8 cellular contexts compared by ENCODE assay signal in the genomic region with DNA sequence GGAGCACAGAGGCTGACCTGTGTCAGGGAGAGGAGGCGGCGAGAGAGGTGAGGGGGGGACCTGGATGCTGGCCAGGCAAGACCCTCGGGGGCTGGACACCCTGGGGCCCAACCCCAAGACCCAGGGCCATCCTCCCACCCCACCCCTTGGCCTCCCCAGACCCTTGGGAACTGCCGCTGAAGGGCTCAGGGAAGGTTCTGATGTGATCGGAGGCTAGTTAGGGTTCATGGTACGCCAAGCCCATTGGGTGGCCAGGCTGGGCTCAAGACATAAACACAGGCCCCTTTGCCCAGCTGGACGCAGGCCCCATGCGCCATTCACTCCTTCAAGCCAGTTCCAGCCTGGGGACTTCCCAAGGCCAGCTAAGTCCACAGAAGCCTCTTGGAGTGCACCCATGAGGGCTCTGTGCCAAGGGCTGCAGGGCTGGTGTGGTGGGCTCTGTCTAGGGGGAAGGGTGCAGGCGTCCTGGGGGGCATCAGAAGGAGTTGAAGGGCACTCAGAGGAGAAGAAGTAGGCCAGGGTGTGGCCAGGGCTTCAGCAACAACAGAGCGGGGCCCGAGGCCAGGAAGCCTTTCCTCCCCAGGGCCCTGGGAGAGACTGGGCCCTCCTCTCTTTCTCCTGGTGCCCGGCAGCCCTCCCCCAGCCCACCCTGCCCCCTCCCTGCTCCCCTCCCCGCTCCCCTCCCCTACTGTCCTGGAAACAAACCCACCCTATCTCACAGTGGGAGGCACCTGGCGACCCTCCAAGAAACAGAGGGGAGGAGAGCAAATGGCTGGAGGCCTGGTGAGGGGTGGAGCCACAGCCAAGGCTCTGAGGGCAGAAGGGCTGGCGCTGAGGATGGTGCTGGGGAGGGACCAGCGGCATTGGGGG. TPM values are rescaled to one million over a fixed set of nuclear protein-coding genes. Genes with fewer than 3 reads are reported as not detected.
DNase-seq lines count a peak whose midpoint lies in the region; ATAC-seq lines count a peak whose summit lies in the region.

No MANE protein-coding gene starts in this region.

- no peak overlapping the region for H3K4me3 Mint-ChIP-seq in activated CD8-positive, alpha-beta memory T cell treated with anti-CD3 and anti-CD28 coated beads, Interleukin-2, amount 10 ng/mL, durations not matched to agents 7 days and 5 days

- ATAC-seq in left colon (peak; percentile 49), esophagus mucosa (no peak)
- no peak for ATAC-seq in activated CD8-positive, alpha-beta memory T cell treated with anti-CD3 and anti-CD28 coated beads, Interleukin-2, amount 10 ng/mL, durations not matched to agents 7 days and 5 days

- intact Hi-C loops in left colon (cut with DNase I, micrococcal nuclease): no loop called here

- H3K27ac Mint-ChIP-seq in activated CD8-positive, alpha-beta memory T cell treated with anti-CD3 and anti-CD28 coated beads, Interleukin-2, amount 10 ng/mL, durations not matched to agents 7 days and 5 days: no peak overlapping the region

- CTCF ChIA-PET in activated CD8-positive, alpha-beta memory T cell treated with anti-CD3 and anti-CD28 coated beads, Interleukin-2, amount 10 ng/mL, durations not matched to agents 7 days and 5 days (lab: Charles Lee): interaction anchor here (1.2 to 3.2 kb wide), 3 partner anchors 9 to 11 kb away, joined by 5 to 11 read pairs (median 11); no protein-coding TSS in a partner anchor

- DNase-seq in M059J (ENCODE audit: low read depth): peak; percentile 42
- DNase-seq in astrocyte of the hippocampus (ENCODE audit: low read depth, low spot score): peak; percentile 96
- peak; percentile 70 to 85 for DNase-seq in left colon
- DNase-seq in substantia nigra (lab: John Stamatoyannopoulos, UW): peak in 43 of 49 donors; percentile 44 to 88 (median 72)
- DNase-seq in HPDE6-E6E7 (ENCODE audit: extremely low spot score): no peak
- DNase-seq in NK-92 treated with Interleukin-12 subunit alpha and Interleukin-12 subunit beta, amount 100 ng/mL, for 24 hours (lab: John Stamatoyannopoulos, UW): no peak
- no peak for DNase-seq in activated CD8-positive, alpha-beta memory T cell treated with anti-CD3 and anti-CD28 coated beads, Interleukin-2, amount 10 ng/mL, durations not matched to agents 7 days and 5 days

- H3K9me3 Mint-ChIP-seq in activated CD8-positive, alpha-beta memory T cell treated with anti-CD3 and anti-CD28 coated beads, Interleukin-2, amount 10 ng/mL, durations not matched to agents 7 days and 5 days (ENCODE audit: low read depth): no peaks in the 10 kb centered on the region

- H3K27me3 Mint-ChIP-seq in activated CD8-positive, alpha-beta memory T cell treated with anti-CD3 and anti-CD28 coated beads, Interleukin-2, amount 10 ng/mL, durations not matched to agents 7 days and 5 days: no peaks in the 10 kb centered on the region

- no peaks in the 10 kb centered on the region for H3K36me3 Mint-ChIP-seq in activated CD8-positive, alpha-beta memory T cell treated with anti-CD3 and anti-CD28 coated beads, Interleukin-2, amount 10 ng/mL, durations not matched to agents 7 days and 5 days

- peak overlapping the region; percentile 45 for H3K27ac ChIP-seq in substantia nigra (ENCODE audit: low read depth, low read length, poor library complexity, severe bottlenecking)

- no peaks in the 10 kb centered on the region for H3K4me1 Mint-ChIP-seq in activated CD8-positive, alpha-beta memory T cell treated with anti-CD3 and anti-CD28 coated beads, Interleukin-2, amount 10 ng/mL, durations not matched to agents 7 days and 5 days

RNA-seq across cellular contexts. Expression of gene TSPAN32, which starts 12.9 kb away (rescaled TPM):
- 0.07 TPM in 1 of 2 replicates, not detected in the other for total RNA-seq in M059J (2014; rRNA removed; shearing (Covaris generic))
- total RNA-seq in left colon (1 to 10 TPM in 1 of 2 donors, not detected in 1; 1.3 TPM), esophagus mucosa (not detected)
- total RNA-seq in activated CD8-positive, alpha-beta memory T cell treated with anti-CD3 and anti-CD28 coated beads, Interleukin-2, amount 10 ng/mL, durations not matched to agents 7 days and 5 days: 10 to 100 TPM; 20.5 to 41.4 TPM

RNA-seq across cellular contexts. Expression of gene C11orf21, which starts 13.0 kb away (rescaled TPM):
- not detected in 2 replicates for total RNA-seq in M059J (2014; rRNA removed; shearing (Covaris generic))
- total RNA-seq in left colon (under 1 TPM; 0.15 to 0.78 TPM), esophagus mucosa (0.08 TPM)
- total RNA-seq in activated CD8-positive, alpha-beta memory T cell treated with anti-CD3 and anti-CD28 coated beads, Interleukin-2, amount 10 ng/mL, durations not matched to agents 7 days and 5 days: 10 to 100 TPM; 28.3 to 49.2 TPM

RNA-seq across cellular contexts. Expression of gene ASCL2, which starts 44.4 kb away (rescaled TPM):
- total RNA-seq in M059J (2014; rRNA removed; shearing (Covaris generic)): not detected in 2 replicates
- total RNA-seq in left colon (10 to 100 TPM in 1 of 2 donors, 1 to 10 TPM in 1; 6.3 to 10.4 TPM), esophagus mucosa (2.0 TPM)
- under 1 TPM; 0.12 to 0.15 TPM for total RNA-seq in activated CD8-positive, alpha-beta memory T cell treated with anti-CD3 and anti-CD28 coated beads, Interleukin-2, amount 10 ng/mL, durations not matched to agents 7 days and 5 days

Comparison
In these comparisons a context has a peak if more than half of its experiments do, and no peak if none do; other contexts are left out.
1. DNase-seq: peak in M059J (single experiment), astrocyte of the hippocampus (single experiment), left colon (2 of 2) and substantia nigra (43 of 49); none in HPDE6-E6E7 (single experiment), NK-92 treated with Interleukin-12 subunit alpha and Interleukin-12 subunit beta, amount 100 ng/mL, for 24 hours (single experiment) and activated CD8-positive, alpha-beta memory T cell treated with anti-CD3 and anti-CD28 coated beads, Interleukin-2, amount 10 ng/mL, durations not matched to agents 7 days and 5 days (single experiment).
2. RNA of gene TSPAN32, which starts 12.9 kb away (total RNA-seq): 20.5 to 41.4 TPM in activated CD8-positive, alpha-beta memory T cell treated with anti-CD3 and anti-CD28 coated beads, Interleukin-2, amount 10 ng/mL, durations not matched to agents 7 days and 5 days; 1.3 TPM in left colon, not detected in esophagus mucosa (single experiment) and 0.07 TPM in M059J; every median in the first group is over 4 times any median in the second.
3. RNA of gene C11orf21, which starts 13.0 kb away (total RNA-seq): 28.3 to 49.2 TPM in activated CD8-positive, alpha-beta memory T cell treated with anti-CD3 and anti-CD28 coated beads, Interleukin-2, amount 10 ng/mL, durations not matched to agents 7 days and 5 days; 0.15 to 0.78 TPM in left colon, 0.08 TPM in esophagus mucosa (single experiment) and not detected in M059J; every median in the first group is over 10 times any median in the second.